In genomic region chr11:1760351-1761109, GRCh38 we compare ENCODE assay signal across 9 cellular contexts. TPM values are rescaled to one million over a fixed set of nuclear protein-coding genes. Genes with fewer than 3 reads are reported as not detected.
DNase-seq lines count a peak whose midpoint lies in the region; ATAC-seq, FAIRE-seq and TF ChIP-seq lines count a peak whose summit lies in the region.
"Had no signal": no experiment of that assay in that cellular context is flagged by ENCODE, and none has a peak within 500 bp of the region (broad histone marks: within the 10 kb centered on the region; RNA-seq: fewer than 3 reads in every experiment).

No MANE protein-coding gene starts in this region.

- H3K9ac ChIP-seq in H1 (replicated peaks in 1 of 4; ENCODE audit: extremely low read depth in 1 of 4, low read depth in 3 of 4, low read length in 3 of 4) (no peak overlapping the region), mesenchymal stem cell (ENCODE audit: low read length) (peak overlapping the region; percentile 82)

- 0 out of 2 replicates have a peak overlapping the region, but pooled peaks have one; percentile 68 for H4K8ac ChIP-seq in H1 (ENCODE audit: extremely low read depth, insufficient read depth, low read length)
- H4K8ac ChIP-seq in mesenchymal stem cell (ENCODE audit: low read length), result peak overlapping the region; percentile 78

- POLR2A ChIA-PET in H1 (lab: Charles Lee; ENCODE audit: partially characterized antibody), result interaction anchor here (2.4 kb wide), 1 partner anchor 11 kb away, joined by 6 read pairs; no protein-coding TSS in a partner anchor

- H3K4me2 ChIP-seq in H1 (ENCODE audit: insufficient read depth in 1 of 2, low read depth in 2 of 2, low read length in 2 of 2) (no peak overlapping the region), mesenchymal stem cell (ENCODE audit: low read length, poor library complexity, severe bottlenecking) (no peak overlapping the region)

- H2BK120ac ChIP-seq in H1 (replicated peaks; ENCODE audit: low read depth, low read length) (no peak overlapping the region), mesenchymal stem cell (ENCODE audit: low read depth, low read length) (peak overlapping the region; percentile 75)

- H2BK15ac ChIP-seq in H1 (ENCODE audit: low read length) (no peak overlapping the region), mesenchymal stem cell (ENCODE audit: low read depth, poor library complexity, severe bottlenecking) (no peak overlapping the region)

- no peak overlapping the region for H3K56ac ChIP-seq in H1 (replicated peaks; ENCODE audit: insufficient read length, low read depth, low read length)

- no peak overlapping the region for H4K91ac ChIP-seq in H1 (replicated peaks; ENCODE audit: insufficient read length, low read length)
- H4K91ac ChIP-seq in mesenchymal stem cell (ENCODE audit: low read length), result peak overlapping the region; percentile 96

- no peak for FAIRE-seq in H1 (lab: Jason Lieb, UNC)

- H3K27ac ChIP-seq in H1 (ENCODE audit: low read depth, low read length), result no peak overlapping the region
- H3K27ac ChIP-seq in mesenchymal stem cell (ENCODE audit: low read length, poor library complexity, severe bottlenecking), result peak overlapping the region; percentile 30
- H3K27ac ChIP-seq in tibial nerve, result peak overlapping the region; percentile 94 to 99 (median 96)

- no peak overlapping the region for H3K18ac ChIP-seq in H1 (ENCODE audit: extremely low read depth, low read length)
- H3K18ac ChIP-seq in mesenchymal stem cell (ENCODE audit: low read depth in 1 of 2, low read length in 2 of 2), result peak overlapping the region; percentile 12 to 86

- H2AK5ac ChIP-seq in H1 (ENCODE audit: low read depth, low read length) (no peak overlapping the region), mesenchymal stem cell (ENCODE audit: low read length, severe bottlenecking) (peak overlapping the region; percentile 37)

- 90% methylated on average over 23 of the region's 23 CpGs; no CpG with 5 or more reads in 1 of the 2 experiments for WGBS in H1 (ENCODE audit: extremely low coverage in 1 of 2, insufficient coverage in 1 of 2, insufficient read length in 1 of 2, insufficient replicate concordance in 2 of 2, low coverage in 1 of 2, low lambda C conversion rate in 2 of 2, missing lambda C conversion rate in 1 of 2), 2 experiments
- WGBS in mesenchymal stem cell, result 51% methylated on average over 22 of the region's 23 CpGs
- WGBS in tibial nerve, 2 donors, result 37 to 41% methylated on average over 3 to 22 of the region's 23 CpGs

- TF ChIP-seq POLR2A in H1 (IDR thresholded peaks at IDR 0.05; ENCODE audit: control extremely low read depth in 1 of 2, low read depth in 2 of 2, low read length in 2 of 2), result no peak
- peak in 1 of 2 donors; percentile 46 for TF ChIP-seq POLR2A in tibial nerve (IDR thresholded peaks at IDR 0.05)

- peak; percentile 27 for DNase-seq in NCI-H460 (ENCODE audit: extremely low read depth, low read depth)
- no peak for DNase-seq in H1 (ENCODE audit: low read depth in 1 of 2, low spot score in 2 of 2)
- DNase-seq in mesenchymal stem cell, result peak; percentile 94
- DNase-seq in tibial nerve (ENCODE audit: low spot score in 2 of 2), result peak; percentile 66 to 67
- no peak for DNase-seq in SK-N-DZ (ENCODE audit: low spot score)
- DNase-seq: NCI-H524 treated with DMSO at 0.1 percent for 48 hours had no signal

- TF ChIP-seq EP300 in H1 (IDR thresholded peaks at IDR 0.05; ENCODE audit: borderline replicate concordance in 1 of 2, low read depth in 2 of 2, low read length in 2 of 2) (no peak), tibial nerve (IDR thresholded peaks at IDR 0.05) (peak; percentile 97 to 98)

- H3K23me2 ChIP-seq in H1 (ENCODE audit: low read depth, low read length), result peaks cover 6% of the 10 kb centered on the region; the same call in 1 of the 2 replicates

- ATAC-seq in GM18909 (IDR thresholded peaks at IDR 0.05; ENCODE audit: poor library complexity, unreplicated experiment) (no peak), HG02588 (IDR thresholded peaks at IDR 0.05; ENCODE audit: unreplicated experiment) (no peak), GM21381 (IDR thresholded peaks at IDR 0.05; ENCODE audit: unreplicated experiment) (no peak)

- H2AFZ ChIP-seq in H1 (ENCODE audit: low read length), result no peak overlapping the region
- H2AFZ ChIP-seq in mesenchymal stem cell (ENCODE audit: low read depth, low read length), result no peak overlapping the region

- H3K27me3 ChIP-seq in H1 (replicated peaks in 1 of 4; ENCODE audit: control insufficient read depth in 3 of 4, extremely low read depth in 1 of 4, insufficient read depth in 3 of 4, low read length in 3 of 4), result no peaks in the 10 kb centered on the region
- H3K27me3 ChIP-seq in mesenchymal stem cell (ENCODE audit: control insufficient read depth in 1 of 2, insufficient read depth in 1 of 2, low read length in 2 of 2), result no peaks in the 10 kb centered on the region
- H3K27me3 ChIP-seq in tibial nerve, result no peaks in the 10 kb centered on the region

- H3K14ac ChIP-seq in H1 (ENCODE audit: insufficient read length) (no peak overlapping the region), mesenchymal stem cell (ENCODE audit: low read length in 2 of 2) (peak overlapping the region in 1 of 2 experiments; percentile 5)

- 0 out of 2 replicates have a peak, but pooled peaks cover 2% of the 10 kb centered on the region for H3K79me1 ChIP-seq in H1 (ENCODE audit: low read depth, low read length)
- peaks cover 48% of the 10 kb centered on the region for H3K79me1 ChIP-seq in mesenchymal stem cell (replicated peaks; ENCODE audit: low read length, poor library complexity, severe bottlenecking)

- H4K20me1 ChIP-seq in H1 (replicated peaks in 1 of 2; ENCODE audit: control insufficient read depth in 1 of 2, insufficient read depth in 2 of 2, low read length in 2 of 2), result peaks cover 2 to 12% of the 10 kb centered on the region in 2 experiments

- H3K36me3 ChIP-seq in H1 (ENCODE audit: control insufficient read depth in 2 of 4, insufficient read depth in 4 of 4, low read length in 3 of 4) (peaks cover 0 to 21% (median 3%) of the 10 kb centered on the region in 4 experiments; a peak in 5 of 8 replicates), mesenchymal stem cell (ENCODE audit: control insufficient read depth in 1 of 2, insufficient read depth in 2 of 2, low read depth in 1 of 2, low read length in 2 of 2) (peaks cover 53 to 64% of the 10 kb centered on the region in 2 experiments), tibial nerve (peaks cover 0 to 57% (median 22%) of the 10 kb centered on the region in 3 donors)

- no peak overlapping the region for H3K4me3 ChIP-seq in H1 (ENCODE audit: extremely low read depth in 1 of 4, insufficient read depth in 2 of 4, low read depth in 3 of 4, low read length in 4 of 4)
- H3K4me3 ChIP-seq in mesenchymal stem cell (ENCODE audit: insufficient read depth in 1 of 2, low read depth in 1 of 2, low read length in 2 of 2), result peak overlapping the region in 1 of 2 experiments; percentile 41
- peak overlapping the region in 2 of 4 donors; percentile 5 to 100 for H3K4me3 ChIP-seq in tibial nerve

- H2BK20ac ChIP-seq in H1 (ENCODE audit: low read length), result no peak overlapping the region

- no peak overlapping the region for H3K23ac ChIP-seq in H1 (ENCODE audit: insufficient read length)
- H3K23ac ChIP-seq in mesenchymal stem cell (ENCODE audit: low read length in 2 of 2), result peak overlapping the region in 1 of 2 experiments; percentile 2

- H3K4me1 ChIP-seq in H1 (replicated peaks in 1 of 4; ENCODE audit: control insufficient read depth in 3 of 4, insufficient read depth in 4 of 4, low read length in 3 of 4) (peaks cover 0 to 8% (median 5%) of the 10 kb centered on the region in 4 experiments; a peak in 5 of 7 replicates), mesenchymal stem cell (ENCODE audit: control insufficient read depth, insufficient read depth, low read depth, low read length) (peaks cover 70% of the 10 kb centered on the region), tibial nerve (peaks cover 4 to 83% (median 71%) of the 10 kb centered on the region in 4 donors)

- H3K4ac ChIP-seq in H1 (replicated peaks; ENCODE audit: insufficient read length, low read depth, low read length) (no peak overlapping the region), mesenchymal stem cell (ENCODE audit: low read depth in 1 of 2, low read length in 2 of 2) (peak overlapping the region; percentile 32 to 86)

- TF ChIP-seq RAD21 in H1 (IDR thresholded peaks at IDR 0.05 in 1 of 2, conservative IDR thresholded peaks at IDR 0.05 in 1 of 2; ENCODE audit: low read depth in 2 of 2, low read length in 2 of 2), result no peak

- H2BK12ac ChIP-seq in H1 (ENCODE audit: low read depth, low read length), result no peak overlapping the region
- peak overlapping the region; percentile 56 to 84 for H2BK12ac ChIP-seq in mesenchymal stem cell (ENCODE audit: low read length in 2 of 2)

- no peak for TF ChIP-seq CTCF in H1 (IDR thresholded peaks at IDR 0.05; ENCODE audit: control extremely low read depth in 1 of 3, insufficient read depth in 1 of 3, low read depth in 1 of 3, low read length in 3 of 3)
- TF ChIP-seq CTCF in tibial nerve (IDR thresholded peaks at IDR 0.05), result peak in 2 of 5 experiments; percentile 13 to 19

- no peaks in the 10 kb centered on the region for H3K9me3 ChIP-seq in H1 (ENCODE audit: insufficient read depth in 2 of 2, low read depth in 1 of 2, low read length in 1 of 2)
- H3K9me3 ChIP-seq in mesenchymal stem cell (ENCODE audit: control insufficient read depth, low read length), result no peaks in the 10 kb centered on the region
- H3K9me3 ChIP-seq in tibial nerve, result no peaks in the 10 kb centered on the region

- CTCF ChIA-PET in H1 (lab: Charles Lee; ENCODE audit: partially characterized antibody), result interaction anchor here (1.1 to 2.1 kb wide), 2 partner anchors 67 to 72 kb away, joined by 6 to 7 read pairs; no protein-coding TSS in a partner anchor

- no peak overlapping the region for H2BK5ac ChIP-seq in H1 (ENCODE audit: low read depth, low read length)
- no peak overlapping the region for H2BK5ac ChIP-seq in mesenchymal stem cell (ENCODE audit: low read depth, low read length, poor library complexity, severe bottlenecking)

- H3K79me2 ChIP-seq in H1 (ENCODE audit: control insufficient read depth in 1 of 2, insufficient read depth in 2 of 2, low read length in 2 of 2), result peaks cover 0 to 12% of the 10 kb centered on the region in 2 experiments; a peak in 2 of 4 replicates

- no peak overlapping the region for H4K5ac ChIP-seq in H1 (ENCODE audit: insufficient read length, low read depth, low read length)

RNA-seq across cellular contexts. Expression of gene CTSD, which starts 3.2 kb away (rescaled TPM):
- 358 and 367 TPM in 2 replicates for total RNA-seq in NCI-H460 (2014; rRNA removed; shearing (Covaris generic))
- 457 and 466 TPM in 2 replicates for polyA plus RNA-seq in NCI-H460 (2014; cell fraction: nucleus; rRNA removed)
- total RNA-seq in H1 (2021; fragmentation: NEBNext Ultra II Directional; extraction: Animal tissue kit (Norgen Biotek cat#: 25700)), result 169 and 182 TPM in 2 replicates
- 173 and 243 TPM in 2 replicates for polyA plus RNA-seq in H1 (2011; rRNA removed)
- polyA plus RNA-seq in H1 (2011; cell fraction: cytosol; rRNA removed), result 138 TPM
- polyA plus RNA-seq in H1 (2011; cell fraction: nucleus; rRNA removed), result 238 TPM
- polyA plus RNA-seq in H1 (2012, experiment 1 of 2), result 130 to 236 TPM (median 215 TPM) in 4 replicates
- 250 TPM for polyA plus RNA-seq in H1 (2012, experiment 2 of 2)
- polyA plus RNA-seq in H1 (2013, experiment 1 of 2), result 221 TPM
- 199 TPM for polyA plus RNA-seq in H1 (2013, experiment 2 of 2)
- 142 and 153 TPM in 2 replicates for polyA minus RNA-seq in H1 (2011; rRNA and poly(A)+ RNA removed)
- 129 TPM for polyA minus RNA-seq in H1 (2011; cell fraction: cytosol; rRNA and poly(A)+ RNA removed)
- 94.0 TPM for polyA minus RNA-seq in H1 (2011; cell fraction: nucleus; rRNA and poly(A)+ RNA removed)
- polyA plus RNA-seq in mesenchymal stem cell (2013, experiment 1 of 2), result 431 TPM
- polyA plus RNA-seq in mesenchymal stem cell (2013, experiment 2 of 2), result 422 TPM
- total RNA-seq in tibial nerve, result 100 to 1,000 TPM; 385 to 583 (median 429) TPM
- polyA plus RNA-seq in SK-N-DZ (2014; cell fraction: cytosol; rRNA removed), result 77.7 and 81.6 TPM in 2 replicates
- 46.8 and 46.9 TPM in 2 replicates for polyA plus RNA-seq in SK-N-DZ (2014; cell fraction: nucleus; rRNA removed)

RNA-seq across cellular contexts. Expression of gene IFITM10, which starts 10.1 kb away (rescaled TPM):
- total RNA-seq in NCI-H460 (2014; rRNA removed; shearing (Covaris generic)), result 0.49 and 1.0 TPM in 2 replicates
- polyA plus RNA-seq in NCI-H460 (2014; cell fraction: nucleus; rRNA removed), result 1.0 and 2.1 TPM in 2 replicates
- 0.22 and 0.23 TPM in 2 replicates for total RNA-seq in H1 (2021; fragmentation: NEBNext Ultra II Directional; extraction: Animal tissue kit (Norgen Biotek cat#: 25700))
- 0.08 and 0.14 TPM in 2 replicates for polyA plus RNA-seq in H1 (2011; rRNA removed)
- polyA plus RNA-seq in H1 (2011; cell fraction: cytosol; rRNA removed), result 0.06 TPM
- 0.19 TPM for polyA plus RNA-seq in H1 (2011; cell fraction: nucleus; rRNA removed)
- polyA plus RNA-seq in H1 (2012, experiment 1 of 2), result 0.16 to 0.25 TPM (median 0.19 TPM) in 4 replicates
- polyA plus RNA-seq in H1 (2012, experiment 2 of 2), result not detected
- 0.10 TPM for polyA plus RNA-seq in H1 (2013, experiment 1 of 2)
- 0.06 TPM for polyA plus RNA-seq in H1 (2013, experiment 2 of 2)
- polyA minus RNA-seq in H1 (2011; rRNA and poly(A)+ RNA removed), result 0.16 TPM in 1 of 2 replicates, not detected in the other
- polyA minus RNA-seq in H1 (2011; cell fraction: cytosol; rRNA and poly(A)+ RNA removed), result not detected
- polyA minus RNA-seq in H1 (2011; cell fraction: nucleus; rRNA and poly(A)+ RNA removed), result not detected
- 0.61 TPM for polyA plus RNA-seq in mesenchymal stem cell (2013, experiment 1 of 2)
- polyA plus RNA-seq in mesenchymal stem cell (2013, experiment 2 of 2), result 0.53 TPM
- total RNA-seq in tibial nerve, result 10 to 100 TPM in 2 of 4 donors, 1 to 10 TPM in 2; 5.9 to 54.9 (median 13.8) TPM
- not detected in 2 replicates for polyA plus RNA-seq in SK-N-DZ (2014; cell fraction: cytosol; rRNA removed)
- polyA plus RNA-seq in SK-N-DZ (2014; cell fraction: nucleus; rRNA removed), result not detected in 2 replicates

Comparison
In these comparisons a context has a peak if more than half of its experiments do, and no peak if none do; other contexts are left out.
1. DNase-seq: peak in NCI-H460 (single experiment), mesenchymal stem cell (single experiment) and tibial nerve (2 of 2); none in H1 (0 of 2) and SK-N-DZ (single experiment).